Comparison of ENCODE assay signal across 10 cellular contexts in the genomic region with DNA sequence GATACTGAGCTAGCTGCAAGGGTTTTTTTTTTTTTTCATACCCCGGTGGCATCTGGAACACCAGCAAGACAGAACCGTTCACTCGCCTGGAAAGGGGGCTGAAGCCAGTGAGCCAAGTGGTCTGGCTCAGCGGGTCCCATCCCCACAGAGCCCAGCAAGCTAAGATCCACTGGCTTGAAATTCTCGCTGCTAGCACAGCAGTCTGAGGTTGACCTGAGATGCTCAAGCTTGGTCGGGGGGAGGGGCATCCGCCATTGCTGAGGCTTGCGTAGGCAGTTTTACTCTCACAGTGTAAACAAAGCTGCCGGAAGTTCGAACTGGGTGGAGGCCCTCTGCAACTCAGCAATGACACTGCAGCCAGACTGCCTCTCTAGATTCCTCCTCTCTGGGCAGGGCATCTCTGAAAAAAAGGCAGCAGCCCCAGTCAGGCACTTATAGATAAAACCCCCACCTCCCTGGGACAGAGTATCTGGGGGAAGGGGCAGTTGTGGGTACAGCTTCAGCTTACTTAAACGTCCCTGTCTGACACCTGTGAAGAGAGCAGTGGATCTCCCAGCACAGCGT. TPM values are rescaled to one million over a fixed set of nuclear protein-coding genes. Genes with fewer than 3 reads are reported as not detected.
A peak's percentile ranks its signal among the peaks of the same experiment; 100 is the strongest.
DNase-seq lines count a peak whose midpoint lies in the region; ATAC-seq and TF ChIP-seq lines count a peak whose summit lies in the region.
"Had no signal": no experiment of that assay in that cellular context is flagged by ENCODE, and none has a peak within 500 bp of the region (broad histone marks: within the 10 kb centered on the region; RNA-seq: fewer than 3 reads in every experiment).

No MANE protein-coding gene starts in this region.

- 41% methylated on average over 6 of the region's 12 CpGs for WGBS in esophagus muscularis mucosa

- H3K9me3 ChIP-seq in left ventricle myocardium inferior (replicated peaks) (peaks cover 8% of the 10 kb centered on the region), esophagus muscularis mucosa (no peaks in the 10 kb centered on the region)

- TF ChIP-seq EP300 in esophagus muscularis mucosa (IDR thresholded peaks at IDR 0.05), result no peak

- ATAC-seq in activated CD8-positive, alpha-beta T cell treated with anti-CD3 and anti-CD28 coated beads for 36 hours, result no peak
- no peak for ATAC-seq in activated CD8-positive, alpha-beta T cell treated with anti-CD3 and anti-CD28 coated beads, Interleukin-2, amount 10 ng/mL, durations not matched to agents 7 days and 5 days
- no peak for ATAC-seq in stimulated activated memory B cell treated with anti-CD40 and anti-IgM and Interleukin-4, amounts not matched to agents 10 μg/mL and 1 μg/mL and 100 μg/mL, for 72 hours
- ATAC-seq in GM21367 (IDR thresholded peaks at IDR 0.05; ENCODE audit: unreplicated experiment), result no peak
- ATAC-seq: naive thymus-derived CD8-positive, alpha-beta T cell; stimulated activated naive CD8-positive, alpha-beta T cell treated with anti-CD3 and anti-CD28 coated beads, Interleukin-15, Interleukin-2, amounts not matched to agents 100 U/mL and 50 U/mL, for 24 hours had no signal

- H3K9me3 Mint-ChIP-seq in activated CD8-positive, alpha-beta T cell treated with anti-CD3 and anti-CD28 coated beads for 36 hours, result peaks cover 8% of the 10 kb centered on the region
- peaks cover 10% of the 10 kb centered on the region for H3K9me3 Mint-ChIP-seq in activated CD8-positive, alpha-beta T cell treated with anti-CD3 and anti-CD28 coated beads, Interleukin-2, amount 10 ng/mL, durations not matched to agents 7 days and 5 days (ENCODE audit: insufficient read depth)
- H3K9me3 Mint-ChIP-seq in stimulated activated memory B cell treated with anti-CD40 and anti-IgM and Interleukin-4, amounts not matched to agents 10 μg/mL and 1 μg/mL and 100 μg/mL, for 72 hours, result peaks cover 3% of the 10 kb centered on the region

- H3K36me3 ChIP-seq in left ventricle myocardium inferior (no peaks in the 10 kb centered on the region), esophagus muscularis mucosa (no peaks in the 10 kb centered on the region)

- peaks cover 9% of the 10 kb centered on the region for H3K4me1 Mint-ChIP-seq in activated CD8-positive, alpha-beta T cell treated with anti-CD3 and anti-CD28 coated beads for 36 hours (ENCODE audit: low read depth)
- H3K4me1 Mint-ChIP-seq in activated CD8-positive, alpha-beta T cell treated with anti-CD3 and anti-CD28 coated beads, Interleukin-2, amount 10 ng/mL, durations not matched to agents 7 days and 5 days (ENCODE audit: low read depth), result peaks cover 13% of the 10 kb centered on the region
- peaks cover 9% of the 10 kb centered on the region for H3K4me1 Mint-ChIP-seq in stimulated activated memory B cell treated with anti-CD40 and anti-IgM and Interleukin-4, amounts not matched to agents 10 μg/mL and 1 μg/mL and 100 μg/mL, for 72 hours

- no peaks in the 10 kb centered on the region for H3K27me3 Mint-ChIP-seq in activated CD8-positive, alpha-beta T cell treated with anti-CD3 and anti-CD28 coated beads for 36 hours
- H3K27me3 Mint-ChIP-seq in activated CD8-positive, alpha-beta T cell treated with anti-CD3 and anti-CD28 coated beads, Interleukin-2, amount 10 ng/mL, durations not matched to agents 7 days and 5 days (ENCODE audit: low read depth), result peaks cover 15% of the 10 kb centered on the region
- H3K27me3 Mint-ChIP-seq in stimulated activated memory B cell treated with anti-CD40 and anti-IgM and Interleukin-4, amounts not matched to agents 10 μg/mL and 1 μg/mL and 100 μg/mL, for 72 hours, result peaks cover 10% of the 10 kb centered on the region

- no peak for TF ChIP-seq POLR2A in esophagus muscularis mucosa (IDR thresholded peaks at IDR 0.05; ENCODE audit: low read depth)

- H3K27ac ChIP-seq in left ventricle myocardium inferior (replicated peaks), result no peak overlapping the region
- no peak overlapping the region for H3K27ac ChIP-seq in esophagus muscularis mucosa (replicated peaks in 1 of 4)

- peaks cover 13% of the 10 kb centered on the region for H3K4me1 ChIP-seq in left ventricle myocardium inferior
- peaks cover 7 to 17% (median 15%) of the 10 kb centered on the region in 4 donors for H3K4me1 ChIP-seq in esophagus muscularis mucosa

- peak; percentile 34 for DNase-seq in activated CD8-positive, alpha-beta T cell treated with anti-CD3 and anti-CD28 coated beads for 36 hours
- DNase-seq in activated CD8-positive, alpha-beta T cell treated with anti-CD3 and anti-CD28 coated beads, Interleukin-2, amount 10 ng/mL, durations not matched to agents 7 days and 5 days, result no peak
- DNase-seq in activated CD4-positive, alpha-beta T cell treated with anti-CD3 and anti-CD28 coated beads, Interleukin-2, amount 50 U/mL, for 4 hours, result peak; percentile 40 to 42
- DNase-seq in left ventricle myocardium inferior (peak; percentile 23), esophagus muscularis mucosa (ENCODE audit: extremely low spot score) (no peak)
- DNase-seq in stimulated activated CD8-positive, alpha-beta memory T cell treated with anti-CD3 and anti-CD28 coated beads, Interleukin-12 subunit alpha, Interleukin-12 subunit beta, amount 100 ng/mL, for 4 hours (ENCODE audit: low read depth), result peak; percentile 4
- DNase-seq: stimulated activated naive CD8-positive, alpha-beta T cell treated with anti-CD3 and anti-CD28 coated beads, Interleukin-15, Interleukin-2, amounts not matched to agents 100 U/mL and 50 U/mL, for 24 hours had no signal

- H3K4me3 ChIP-seq in left ventricle myocardium inferior (no peak overlapping the region), esophagus muscularis mucosa (no peak overlapping the region)

- H3K4me3 Mint-ChIP-seq in activated CD8-positive, alpha-beta T cell treated with anti-CD3 and anti-CD28 coated beads for 36 hours, result no peak overlapping the region
- no peak overlapping the region for H3K4me3 Mint-ChIP-seq in activated CD8-positive, alpha-beta T cell treated with anti-CD3 and anti-CD28 coated beads, Interleukin-2, amount 10 ng/mL, durations not matched to agents 7 days and 5 days
- H3K4me3 Mint-ChIP-seq in stimulated activated memory B cell treated with anti-CD40 and anti-IgM and Interleukin-4, amounts not matched to agents 10 μg/mL and 1 μg/mL and 100 μg/mL, for 72 hours, result no peak overlapping the region
- H3K4me3 Mint-ChIP-seq: naive thymus-derived CD8-positive, alpha-beta T cell had no signal

- H3K27me3 ChIP-seq in left ventricle myocardium inferior (ENCODE audit: low read depth) (no peaks in the 10 kb centered on the region), esophagus muscularis mucosa (no peaks in the 10 kb centered on the region)

- intact Hi-C loops in activated CD8-positive, alpha-beta T cell treated with anti-CD3 and anti-CD28 coated beads for 36 hours (cut with micrococcal nuclease), result no loop called here
- intact Hi-C loops in left ventricle myocardium inferior (cut with micrococcal nuclease) (no loop called here), esophagus muscularis mucosa (cut with DNase I) (no loop called here)

- CTCF ChIA-PET in activated CD8-positive, alpha-beta T cell treated with anti-CD3 and anti-CD28 coated beads for 36 hours (lab: Charles Lee), result no interaction called here
- CTCF ChIA-PET in activated CD8-positive, alpha-beta T cell treated with anti-CD3 and anti-CD28 coated beads, Interleukin-2, amount 10 ng/mL, durations not matched to agents 7 days and 5 days (lab: Charles Lee), result no interaction called here

- no peaks in the 10 kb centered on the region for H3K36me3 Mint-ChIP-seq in activated CD8-positive, alpha-beta T cell treated with anti-CD3 and anti-CD28 coated beads for 36 hours (ENCODE audit: low read depth)
- peaks cover 16% of the 10 kb centered on the region for H3K36me3 Mint-ChIP-seq in activated CD8-positive, alpha-beta T cell treated with anti-CD3 and anti-CD28 coated beads, Interleukin-2, amount 10 ng/mL, durations not matched to agents 7 days and 5 days (ENCODE audit: low read depth)
- peaks cover 6% of the 10 kb centered on the region for H3K36me3 Mint-ChIP-seq in stimulated activated memory B cell treated with anti-CD40 and anti-IgM and Interleukin-4, amounts not matched to agents 10 μg/mL and 1 μg/mL and 100 μg/mL, for 72 hours

- H3K27ac Mint-ChIP-seq in activated CD8-positive, alpha-beta T cell treated with anti-CD3 and anti-CD28 coated beads for 36 hours, result no peak overlapping the region
- H3K27ac Mint-ChIP-seq in activated CD8-positive, alpha-beta T cell treated with anti-CD3 and anti-CD28 coated beads, Interleukin-2, amount 10 ng/mL, durations not matched to agents 7 days and 5 days, result no peak overlapping the region
- no peak overlapping the region for H3K27ac Mint-ChIP-seq in stimulated activated memory B cell treated with anti-CD40 and anti-IgM and Interleukin-4, amounts not matched to agents 10 μg/mL and 1 μg/mL and 100 μg/mL, for 72 hours

- no peak for TF ChIP-seq CTCF in activated CD8-positive, alpha-beta T cell treated with anti-CD3 and anti-CD28 coated beads for 36 hours (IDR thresholded peaks at IDR 0.05)
- TF ChIP-seq CTCF in left ventricle myocardium inferior (IDR thresholded peaks at IDR 0.05; ENCODE audit: borderline replicate concordance), result no peak
- no peak for TF ChIP-seq CTCF in esophagus muscularis mucosa (IDR thresholded peaks at IDR 0.05)

- POLR2A ChIA-PET in activated CD8-positive, alpha-beta T cell treated with anti-CD3 and anti-CD28 coated beads for 36 hours (lab: Charles Lee), result no interaction called here
- POLR2A ChIA-PET in activated CD8-positive, alpha-beta T cell treated with anti-CD3 and anti-CD28 coated beads, Interleukin-2, amount 10 ng/mL, durations not matched to agents 7 days and 5 days (lab: Charles Lee), result no interaction called here

RNA-seq across cellular contexts. Expression of gene MIB1, which starts 5.1 kb away (rescaled TPM):
- total RNA-seq in activated CD8-positive, alpha-beta T cell treated with anti-CD3 and anti-CD28 coated beads for 36 hours, result 10 to 100 TPM; 34.6 to 37.4 TPM
- 10 to 100 TPM; 32.6 to 37.4 TPM for total RNA-seq in activated CD8-positive, alpha-beta T cell treated with anti-CD3 and anti-CD28 coated beads, Interleukin-2, amount 10 ng/mL, durations not matched to agents 7 days and 5 days
- total RNA-seq in left ventricle myocardium inferior, result 19.5 TPM
- 10 to 100 TPM; 36.0 to 55.3 (median 40.8) TPM for total RNA-seq in esophagus muscularis mucosa

RNA-seq across cellular contexts. Expression of gene ABHD3, which starts 31.0 kb away (rescaled TPM):
- total RNA-seq in activated CD8-positive, alpha-beta T cell treated with anti-CD3 and anti-CD28 coated beads for 36 hours, result 10 to 100 TPM; 17.8 to 18.0 TPM
- 10 to 100 TPM; 54.0 to 57.5 TPM for total RNA-seq in activated CD8-positive, alpha-beta T cell treated with anti-CD3 and anti-CD28 coated beads, Interleukin-2, amount 10 ng/mL, durations not matched to agents 7 days and 5 days
- total RNA-seq in left ventricle myocardium inferior (3.7 TPM), esophagus muscularis mucosa (1 to 10 TPM; 5.1 to 8.3 (median 7.0) TPM)

Comparison
In these comparisons a context has a peak if more than half of its experiments do, and no peak if none do; other contexts are left out.
1. DNase-seq: peak in activated CD8-positive, alpha-beta T cell treated with anti-CD3 and anti-CD28 coated beads for 36 hours (single experiment), activated CD4-positive, alpha-beta T cell treated with anti-CD3 and anti-CD28 coated beads, Interleukin-2, amount 50 U/mL, for 4 hours (2 of 2), left ventricle myocardium inferior (single experiment) and stimulated activated CD8-positive, alpha-beta memory T cell treated with anti-CD3 and anti-CD28 coated beads, Interleukin-12 subunit alpha, Interleukin-12 subunit beta, amount 100 ng/mL, for 4 hours (single experiment); none in activated CD8-positive, alpha-beta T cell treated with anti-CD3 and anti-CD28 coated beads, Interleukin-2, amount 10 ng/mL, durations not matched to agents 7 days and 5 days (single experiment) and esophagus muscularis mucosa (single experiment).